In genomic region chr17:49022391-49022941, GRCh38 we compare ENCODE assay signal across 9 cellular contexts. TPM values are rescaled to one million over a fixed set of nuclear protein-coding genes. Genes with fewer than 3 reads are reported as not detected.
DNase-seq lines count a peak whose midpoint lies in the region; ATAC-seq, FAIRE-seq and TF ChIP-seq lines count a peak whose summit lies in the region.
"Had no signal": no experiment of that assay in that cellular context is flagged by ENCODE, and none has a peak within 500 bp of the region (broad histone marks: within the 10 kb centered on the region; RNA-seq: fewer than 3 reads in every experiment).

No MANE protein-coding gene starts in this region.

- no peak for TF ChIP-seq EP300 in K562 (IDR thresholded peaks at IDR 0.05; ENCODE audit: low read length)

- no peak overlapping the region for H2AFZ ChIP-seq in K562 (ENCODE audit: low read depth, low read length)

- H3K4me1 ChIP-seq in K562 (replicated peaks in 1 of 2; ENCODE audit: control insufficient read depth in 2 of 2, insufficient read depth in 2 of 2, low read length in 2 of 2): peaks cover 7 to 10% of the 10 kb centered on the region in 2 experiments; a peak in 4 of 5 replicates
- H3K4me1 ChIP-seq: esophagus muscularis mucosa had no signal

- H3K9ac ChIP-seq in K562 (ENCODE audit: insufficient read depth in 1 of 2, low read depth in 2 of 2, low read length in 2 of 2): no peak overlapping the region

- POLR2A ChIA-PET in K562 (lab: Yijun Ruan, JAX): no interaction called here

- no peak overlapping the region for H3K4me2 ChIP-seq in K562 (ENCODE audit: insufficient read depth, low read length)

- no peak; the same call in 2 of the 3 replicates for ATAC-seq in K562
- ATAC-seq in HG03442 (IDR thresholded peaks at IDR 0.05; ENCODE audit: unreplicated experiment): no peak

- BruUV-seq in K562 (replicated peaks; lab: Mats Ljungman, UMichigan): no TSS peak

- peaks cover 85% of the 10 kb centered on the region for H3K79me2 ChIP-seq in K562 (ENCODE audit: control insufficient read depth, insufficient read depth, low read length)

- TF ChIP-seq POLR2A in K562 (conservative IDR thresholded peaks at IDR 0.05): no peak; the same call in 1 of the 2 replicates

- H4K20me1 ChIP-seq in K562 (replicated peaks; ENCODE audit: control insufficient read depth, insufficient read depth, low read length): peaks cover 16% of the 10 kb centered on the region

- no peak overlapping the region for H3K4me3 ChIP-seq in K562
- H3K4me3 ChIP-seq: esophagus muscularis mucosa had no signal

- CTCF ChIA-PET in K562 (lab: Yijun Ruan, JAX; ENCODE audit: low intra/inter-chr PET ratio): no interaction called here

- H3K9me1 ChIP-seq in K562 (ENCODE audit: control insufficient read depth, insufficient read depth, low read length): no peaks in the 10 kb centered on the region

- no peaks in the 10 kb centered on the region for H3K9me3 ChIP-seq in K562 (replicated peaks; ENCODE audit: control insufficient read depth, insufficient read depth, low read depth, low read length)
- H3K9me3 ChIP-seq: esophagus muscularis mucosa had no signal

- peaks cover 92% of the 10 kb centered on the region for H3K36me3 ChIP-seq in K562 (ENCODE audit: control insufficient read depth, insufficient read depth, low read length)
- H3K36me3 ChIP-seq: esophagus muscularis mucosa had no signal

- H3K27ac ChIP-seq in K562 (ENCODE audit: extremely low read depth, low read depth, low read length): no peak overlapping the region
- H3K27ac ChIP-seq: esophagus muscularis mucosa had no signal

- WGBS in K562 (ENCODE audit: insufficient coverage, low coverage, missing lambda C conversion rate): 29% methylated on average over 3 of the region's 6 CpGs

- in situ Hi-C loops in K562 (cut with MboI): no loop called here

- intact Hi-C loops in K562 (cut with micrococcal nuclease): loop anchor here (10.0 kb wide), 1 partner anchor 128 kb away; the partner anchor contains the start of gene ATP5MC1

- FAIRE-seq in K562 (lab: Jason Lieb, UNC) (no peak), urothelium cell line (lab: Jason Lieb, UNC) (peak; percentile 17)

- DNase-seq in HS-27A (ENCODE audit: low read depth): peak; percentile 88
- DNase-seq in K562 (ENCODE audit: extremely low read depth in 1 of 4, low spot score in 3 of 4): peak in 2 of 4 experiments; percentile 48 to 51
- DNase-seq in iPS-NIHi11 (ENCODE audit: low spot score): peak; percentile 81
- peak; percentile 80 for DNase-seq in urothelium cell line (ENCODE audit: low spot score)
- no peak for DNase-seq in 8988T
- DNase-seq in globus pallidus (ENCODE audit: low spot score): no peak
- DNase-seq: activated gamma-delta T cell treated with Interleukin-2 at 50 U/mL for 16 hours had no signal

- TF ChIP-seq CTCF in K562 (IDR thresholded peaks at IDR 0.05 in 2 of 3, conservative IDR thresholded peaks at IDR 0.05 in 1 of 3; ENCODE audit: insufficient read depth in 2 of 3, low read depth in 1 of 3, low read length in 3 of 3): no peak

- no peak for TF ChIP-seq RAD21 in K562 (CRISPR knock-in tag; conservative IDR thresholded peaks at IDR 0.05 in 1 of 2, IDR thresholded peaks at IDR 0.05 in 1 of 2)

- H3K27me3 ChIP-seq in K562 (ENCODE audit: control insufficient read depth in 2 of 2, insufficient read depth in 2 of 2, low read length in 2 of 2): no peaks in the 10 kb centered on the region

TF ChIP-seq in K562, 482 proteins besides CTCF, POLR2A, EP300 and RAD21:
- TF ChIP-seq, protein P1, sequence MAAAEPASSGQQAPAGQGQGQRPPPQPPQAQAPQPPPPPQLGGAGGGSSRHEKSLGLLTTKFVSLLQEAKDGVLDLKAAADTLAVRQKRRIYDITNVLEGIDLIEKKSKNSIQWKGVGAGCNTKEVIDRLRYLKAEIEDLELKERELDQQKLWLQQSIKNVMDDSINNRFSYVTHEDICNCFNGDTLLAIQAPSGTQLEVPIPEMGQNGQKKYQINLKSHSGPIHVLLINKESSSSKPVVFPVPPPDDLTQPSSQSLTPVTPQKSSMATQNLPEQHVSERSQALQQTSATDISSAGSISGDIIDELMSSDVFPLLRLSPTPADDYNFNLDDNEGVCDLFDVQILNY (CRISPR knock-in tag; IDR thresholded peaks at IDR 0.05): no peak
- TF ChIP-seq NR2C1 (IDR thresholded peaks at IDR 0.05) (peak; percentile 93), NR2C1 (tag; IDR thresholded peaks at IDR 0.05) (peak; percentile 94), KDM1A (IDR thresholded peaks at IDR 0.05) (0 out of 4 replicates have a peak, but pooled peaks of 1 of the 2 experiments have one; percentile 30), ZKSCAN3 (CRISPR knock-in tag; IDR thresholded peaks at IDR 0.05) (no peak), NCOA2 (IDR thresholded peaks at IDR 0.05; ENCODE audit: partially characterized antibody in 2 of 2) (peak in 1 of 2 experiments; percentile 96), MLLT1 (IDR thresholded peaks at IDR 0.05) (no peak), NR2C2 (CRISPR knock-in tag; IDR thresholded peaks at IDR 0.05) (peak; percentile 86), NR2C2 (tag; IDR thresholded peaks at IDR 0.05) (peak; percentile 86), TEAD2 (tag; IDR thresholded peaks at IDR 0.05) (peak; percentile 69), ZC3H4 (CRISPR knock-in tag; IDR thresholded peaks at IDR 0.05; ENCODE audit: borderline replicate concordance) (no peak), HCFC1 (IDR thresholded peaks at IDR 0.05; ENCODE audit: low read depth, low read length) (no peak), ZSCAN32 (CRISPR knock-in tag; IDR thresholded peaks at IDR 0.05) (no peak)
- TF ChIP-seq, protein P2, sequence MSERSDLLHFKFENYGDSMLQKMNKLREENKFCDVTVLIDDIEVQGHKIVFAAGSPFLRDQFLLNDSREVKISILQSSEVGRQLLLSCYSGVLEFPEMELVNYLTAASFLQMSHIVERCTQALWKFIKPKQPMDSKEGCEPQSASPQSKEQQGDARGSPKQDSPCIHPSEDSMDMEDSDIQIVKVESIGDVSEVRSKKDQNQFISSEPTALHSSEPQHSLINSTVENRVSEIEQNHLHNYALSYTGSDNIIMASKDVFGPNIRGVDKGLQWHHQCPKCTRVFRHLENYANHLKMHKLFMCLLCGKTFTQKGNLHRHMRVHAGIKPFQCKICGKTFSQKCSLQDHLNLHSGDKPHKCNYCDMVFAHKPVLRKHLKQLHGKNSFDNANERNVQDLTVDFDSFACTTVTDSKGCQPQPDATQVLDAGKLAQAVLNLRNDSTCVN (CRISPR knock-in tag; IDR thresholded peaks at IDR 0.05): no peak

RNA-seq across cellular contexts. Expression of gene IGF2BP1, which starts 25.3 kb away (rescaled TPM):
- total RNA-seq in K562 (2011; cell fraction: chromatin; rRNA removed; ENCODE audit: low replicate concordance): 94.9 and 96.9 TPM in 2 replicates
- total RNA-seq in K562 (2011; cell fraction: nucleolus; rRNA removed): 61.6 and 67.2 TPM in 2 replicates
- 82.5 and 120 TPM in 2 replicates for total RNA-seq in K562 (2011; cell fraction: nucleoplasm; rRNA removed)
- total RNA-seq in K562 (2014; rRNA removed) (53.6 and 61.6 TPM in 2 replicates), K562 (2014; rRNA removed; fragmentation: Illumina TruSeq; extraction: Trizol) (64.8 and 66.8 TPM in 2 replicates), K562 (2015; rRNA removed; fragmentation: Illumina TruSeq; extraction: Trizol) (65.5 and 72.0 TPM in 2 replicates), K562 (2021) (291 and 318 TPM in 2 replicates)
- polyA plus RNA-seq in K562 (2011; rRNA removed) (27.4 and 31.8 TPM in 2 replicates), K562 (2014; fragmentation: Illumina TruSeq; extraction: Trizol) (71.8 and 80.4 TPM in 2 replicates), K562 (2014; fragmentation: Nextera tagmentation; extraction: Ambion mirVana) (10 to 100 TPM; 13.0 to 13.8 TPM), K562 (2014; rRNA removed) (41.5 and 47.2 TPM in 2 replicates)
- 27.0 and 46.4 TPM in 2 replicates for polyA plus RNA-seq in K562 (2011; cell fraction: cytosol; rRNA removed)
- polyA plus RNA-seq in K562 (2011; cell fraction: nucleus; rRNA removed): 52.8 and 86.1 TPM in 2 replicates
- 50.4 and 60.4 TPM in 2 replicates for polyA plus RNA-seq in K562 (2012)
- polyA minus RNA-seq in K562 (2011; rRNA and poly(A)+ RNA removed): 59.8 and 69.5 TPM in 2 replicates
- polyA minus RNA-seq in K562 (2011; cell fraction: cytosol; rRNA and poly(A)+ RNA removed): 92.6 and 107 TPM in 2 replicates
- polyA minus RNA-seq in K562 (2011; cell fraction: nucleus; rRNA and poly(A)+ RNA removed): 27.3 and 40.9 TPM in 2 replicates
- total RNA-seq: esophagus muscularis mucosa had no signal

RNA-seq across cellular contexts. Expression of gene GIP, which starts 54.1 kb away (rescaled TPM):
- total RNA-seq in K562 (2011; cell fraction: chromatin; rRNA removed; ENCODE audit: low replicate concordance): not detected in 2 replicates
- not detected in 2 replicates for total RNA-seq in K562 (2011; cell fraction: nucleolus; rRNA removed)
- total RNA-seq in K562 (2011; cell fraction: nucleoplasm; rRNA removed): not detected in 2 replicates
- total RNA-seq in K562 (2014; rRNA removed): not detected in 2 replicates
- total RNA-seq in K562 (2014; rRNA removed; fragmentation: Illumina TruSeq; extraction: Trizol): not detected in 2 replicates
- total RNA-seq in K562 (2015; rRNA removed; fragmentation: Illumina TruSeq; extraction: Trizol): not detected in 2 replicates
- not detected in 2 replicates for total RNA-seq in K562 (2021)
- 0.15 TPM in 1 of 2 replicates, not detected in the other for polyA plus RNA-seq in K562 (2011; rRNA removed)
- not detected in 2 replicates for polyA plus RNA-seq in K562 (2011; cell fraction: cytosol; rRNA removed)
- not detected in 2 replicates for polyA plus RNA-seq in K562 (2011; cell fraction: nucleus; rRNA removed)
- 0.16 TPM in 1 of 2 replicates, not detected in the other for polyA plus RNA-seq in K562 (2012)
- polyA plus RNA-seq in K562 (2014; fragmentation: Illumina TruSeq; extraction: Trizol): not detected in 2 replicates
- under 1 TPM in 1 of 2 experiments, not detected in 1; 0.08 TPM for polyA plus RNA-seq in K562 (2014; fragmentation: Nextera tagmentation; extraction: Ambion mirVana)
- polyA plus RNA-seq in K562 (2014; rRNA removed): 0.12 TPM in 1 of 2 replicates, not detected in the other
- not detected in 2 replicates for polyA minus RNA-seq in K562 (2011; rRNA and poly(A)+ RNA removed)
- polyA minus RNA-seq in K562 (2011; cell fraction: cytosol; rRNA and poly(A)+ RNA removed): not detected in 2 replicates
- not detected in 2 replicates for polyA minus RNA-seq in K562 (2011; cell fraction: nucleus; rRNA and poly(A)+ RNA removed)
- total RNA-seq: esophagus muscularis mucosa had no signal

Comparison
In these comparisons a context has a peak if more than half of its experiments do, and no peak if none do; other contexts are left out.
1. DNase-seq: peak in HS-27A (single experiment), iPS-NIHi11 (single experiment) and urothelium cell line (single experiment); none in 8988T (single experiment) and globus pallidus (single experiment).